Comparison of ENCODE assay signal across 1 cellular context in the genomic region with DNA sequence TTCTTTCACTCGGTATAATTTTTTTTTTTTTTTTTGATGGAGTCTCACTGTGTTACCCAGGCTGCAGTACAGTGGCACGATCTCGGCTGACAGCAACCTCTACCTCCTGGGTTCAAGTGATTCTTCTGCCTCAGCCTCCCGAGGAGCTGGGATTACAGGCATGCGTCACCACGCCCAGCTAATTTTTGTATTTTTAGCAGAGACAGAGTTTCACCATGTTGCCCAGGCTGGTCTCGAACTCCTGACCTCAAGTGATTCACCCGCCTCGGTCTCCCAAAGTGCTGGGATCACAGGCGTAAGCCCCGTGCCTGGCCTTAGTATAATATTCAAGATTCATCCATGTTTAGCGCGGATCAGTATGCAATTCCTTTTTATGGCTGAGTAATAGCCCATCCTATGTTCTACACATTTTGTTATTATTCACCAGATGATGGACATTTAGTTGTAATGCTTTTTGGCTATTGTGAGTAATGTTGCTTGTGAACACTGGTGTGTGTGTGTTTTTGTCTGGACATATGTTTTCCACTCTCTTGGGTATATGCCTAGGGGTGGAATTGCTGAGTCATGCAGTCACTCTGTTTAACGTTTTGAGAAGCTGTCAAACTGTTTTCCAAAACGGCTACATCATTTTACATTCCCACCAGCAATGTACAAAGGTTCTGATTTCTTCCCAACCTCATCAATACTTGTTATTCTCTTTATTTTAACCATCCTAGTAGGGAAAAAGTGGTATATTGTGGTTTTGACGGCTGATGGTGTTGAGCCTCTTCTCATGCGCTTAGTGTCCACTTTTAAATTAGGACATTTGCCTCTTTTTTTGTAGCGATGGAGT.
TF ChIP-seq lines count a peak whose summit lies in the region.

No MANE protein-coding gene starts in this region.

TF ChIP-seq in K562, 482 proteins besides CTCF, POLR2A, EP300 and RAD21 (continued from another document and continues in another):
- TF ChIP-seq, protein P1, sequence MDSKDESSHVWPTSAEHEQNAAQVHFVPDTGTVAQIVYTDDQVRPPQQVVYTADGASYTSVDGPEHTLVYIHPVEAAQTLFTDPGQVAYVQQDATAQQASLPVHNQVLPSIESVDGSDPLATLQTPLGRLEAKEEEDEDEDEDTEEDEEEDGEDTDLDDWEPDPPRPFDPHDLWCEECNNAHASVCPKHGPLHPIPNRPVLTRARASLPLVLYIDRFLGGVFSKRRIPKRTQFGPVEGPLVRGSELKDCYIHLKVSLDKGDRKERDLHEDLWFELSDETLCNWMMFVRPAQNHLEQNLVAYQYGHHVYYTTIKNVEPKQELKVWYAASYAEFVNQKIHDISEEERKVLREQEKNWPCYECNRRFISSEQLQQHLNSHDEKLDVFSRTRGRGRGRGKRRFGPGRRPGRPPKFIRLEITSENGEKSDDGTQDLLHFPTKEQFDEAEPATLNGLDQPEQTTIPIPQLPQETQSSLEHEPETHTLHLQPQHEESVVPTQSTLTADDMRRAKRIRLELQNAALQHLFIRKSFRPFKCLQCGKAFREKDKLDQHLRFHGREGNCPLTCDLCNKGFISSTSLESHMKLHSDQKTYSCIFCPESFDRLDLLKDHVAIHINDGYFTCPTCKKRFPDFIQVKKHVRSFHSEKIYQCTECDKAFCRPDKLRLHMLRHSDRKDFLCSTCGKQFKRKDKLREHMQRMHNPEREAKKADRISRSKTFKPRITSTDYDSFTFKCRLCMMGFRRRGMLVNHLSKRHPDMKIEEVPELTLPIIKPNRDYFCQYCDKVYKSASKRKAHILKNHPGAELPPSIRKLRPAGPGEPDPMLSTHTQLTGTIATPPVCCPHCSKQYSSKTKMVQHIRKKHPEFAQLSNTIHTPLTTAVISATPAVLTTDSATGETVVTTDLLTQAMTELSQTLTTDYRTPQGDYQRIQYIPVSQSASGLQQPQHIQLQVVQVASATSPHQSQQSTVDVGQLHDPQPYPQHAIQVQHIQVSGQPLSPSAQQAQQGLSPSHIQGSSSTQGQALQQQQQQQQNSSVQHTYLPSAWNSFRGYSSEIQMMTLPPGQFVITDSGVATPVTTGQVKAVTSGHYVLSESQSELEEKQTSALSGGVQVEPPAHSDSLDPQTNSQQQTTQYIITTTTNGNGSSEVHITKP (IDR thresholded peaks at IDR 0.05; ENCODE audit: partially characterized antibody), result no peak
- TF ChIP-seq FOSL1 (tag; conservative IDR thresholded peaks at IDR 0.05) (peak; percentile 63; the same call in 1 of the 2 replicates), MYBL2 (IDR thresholded peaks at IDR 0.05; ENCODE audit: low read depth) (0 out of 2 replicates have a peak, but pooled peaks have one; percentile 34), MYBL2 (CRISPR knock-in tag; IDR thresholded peaks at IDR 0.05; ENCODE audit: borderline replicate concordance) (no peak), HOXB6 (CRISPR knock-in tag; IDR thresholded peaks at IDR 0.05; ENCODE audit: borderline replicate concordance) (no peak), MXI1 (IDR thresholded peaks at IDR 0.05; ENCODE audit: low read depth, low read length) (no peak), PHB (CRISPR knock-in tag; IDR thresholded peaks at IDR 0.05) (no peak), PCBP2 (IDR thresholded peaks at IDR 0.05; ENCODE audit: low read depth, low read length, poor library complexity, severe bottlenecking) (no peak), HNRNPK (IDR thresholded peaks at IDR 0.05; ENCODE audit: low read depth, low read length, poor library complexity, severe bottlenecking) (no peak), ZNF507 (tag; conservative IDR thresholded peaks at IDR 0.05) (no peak), LCOR (CRISPR knock-in tag; IDR thresholded peaks at IDR 0.05) (no peak), CSDE1 (IDR thresholded peaks at IDR 0.05) (no peak), ZBTB1 (CRISPR knock-in tag; IDR thresholded peaks at IDR 0.05; ENCODE audit: borderline replicate concordance, low read depth) (no peak), FUS (optimal IDR thresholded peaks at IDR 0.05; ENCODE audit: low read depth, low read length) (no peak), ZNF830 (CRISPR knock-in tag; IDR thresholded peaks at IDR 0.05) (no peak), ZNF165 (CRISPR knock-in tag; IDR thresholded peaks at IDR 0.05; ENCODE audit: borderline replicate concordance) (peak; percentile 58; the same call in 1 of the 2 replicates), ZNF316 (IDR thresholded peaks at IDR 0.05) (peak; percentile 100), NRF1 (conservative IDR thresholded peaks at IDR 0.05 in 1 of 2, IDR thresholded peaks at IDR 0.05 in 1 of 2) (0 out of 4 replicates have a peak, but pooled peaks of 1 of the 2 experiments have one; percentile 18), NFE2L1 (tag; IDR thresholded peaks at IDR 0.05; ENCODE audit: borderline replicate concordance, low read depth) (peak; percentile 99), ZNF584 (CRISPR knock-in tag; IDR thresholded peaks at IDR 0.05; ENCODE audit: low read depth) (peak; percentile 63; the same call in 1 of the 2 replicates), CBX1 (IDR thresholded peaks at IDR 0.05; ENCODE audit: low read depth) (no peak), ZNF780A (CRISPR knock-in tag; IDR thresholded peaks at IDR 0.05) (no peak), HNRNPH1 (optimal IDR thresholded peaks at IDR 0.05; ENCODE audit: low read depth, low read length) (no peak), STAT5A (IDR thresholded peaks at IDR 0.05; ENCODE audit: borderline replicate concordance, low read length) (no peak), ZNF778 (CRISPR knock-in tag; IDR thresholded peaks at IDR 0.05) (no peak), ZFP1 (CRISPR knock-in tag; IDR thresholded peaks at IDR 0.05) (no peak), TAF15 (IDR thresholded peaks at IDR 0.05; ENCODE audit: low read depth, low read length) (no peak), ZNF140 (CRISPR knock-in tag; IDR thresholded peaks at IDR 0.05) (no peak), C11orf30 (IDR thresholded peaks at IDR 0.05; ENCODE audit: low read depth) (peak; percentile 99), ZFPM2 (CRISPR knock-in tag; IDR thresholded peaks at IDR 0.05) (no peak), JUND (IDR thresholded peaks at IDR 0.05; ENCODE audit: borderline replicate concordance, low read depth, low read length) (peak; percentile 78), JUND (tag; IDR thresholded peaks at IDR 0.05; ENCODE audit: borderline replicate concordance, low read depth, low read length) (peak; percentile 87; the same call in 2 of the 3 replicates), DNMT1 (IDR thresholded peaks at IDR 0.05) (no peak)
- TF ChIP-seq, protein P2, sequence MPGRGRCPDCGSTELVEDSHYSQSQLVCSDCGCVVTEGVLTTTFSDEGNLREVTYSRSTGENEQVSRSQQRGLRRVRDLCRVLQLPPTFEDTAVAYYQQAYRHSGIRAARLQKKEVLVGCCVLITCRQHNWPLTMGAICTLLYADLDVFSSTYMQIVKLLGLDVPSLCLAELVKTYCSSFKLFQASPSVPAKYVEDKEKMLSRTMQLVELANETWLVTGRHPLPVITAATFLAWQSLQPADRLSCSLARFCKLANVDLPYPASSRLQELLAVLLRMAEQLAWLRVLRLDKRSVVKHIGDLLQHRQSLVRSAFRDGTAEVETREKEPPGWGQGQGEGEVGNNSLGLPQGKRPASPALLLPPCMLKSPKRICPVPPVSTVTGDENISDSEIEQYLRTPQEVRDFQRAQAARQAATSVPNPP (IDR thresholded peaks at IDR 0.05; ENCODE audit: borderline replicate concordance, insufficient read depth, insufficient read length), result no peak
- TF ChIP-seq, protein P3, sequence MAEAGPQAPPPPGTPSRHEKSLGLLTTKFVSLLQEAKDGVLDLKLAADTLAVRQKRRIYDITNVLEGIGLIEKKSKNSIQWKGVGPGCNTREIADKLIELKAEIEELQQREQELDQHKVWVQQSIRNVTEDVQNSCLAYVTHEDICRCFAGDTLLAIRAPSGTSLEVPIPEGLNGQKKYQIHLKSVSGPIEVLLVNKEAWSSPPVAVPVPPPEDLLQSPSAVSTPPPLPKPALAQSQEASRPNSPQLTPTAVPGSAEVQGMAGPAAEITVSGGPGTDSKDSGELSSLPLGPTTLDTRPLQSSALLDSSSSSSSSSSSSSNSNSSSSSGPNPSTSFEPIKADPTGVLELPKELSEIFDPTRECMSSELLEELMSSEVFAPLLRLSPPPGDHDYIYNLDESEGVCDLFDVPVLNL (CRISPR knock-in tag; IDR thresholded peaks at IDR 0.05; ENCODE audit: low read depth), result no peak
- TF ChIP-seq, protein P4, sequence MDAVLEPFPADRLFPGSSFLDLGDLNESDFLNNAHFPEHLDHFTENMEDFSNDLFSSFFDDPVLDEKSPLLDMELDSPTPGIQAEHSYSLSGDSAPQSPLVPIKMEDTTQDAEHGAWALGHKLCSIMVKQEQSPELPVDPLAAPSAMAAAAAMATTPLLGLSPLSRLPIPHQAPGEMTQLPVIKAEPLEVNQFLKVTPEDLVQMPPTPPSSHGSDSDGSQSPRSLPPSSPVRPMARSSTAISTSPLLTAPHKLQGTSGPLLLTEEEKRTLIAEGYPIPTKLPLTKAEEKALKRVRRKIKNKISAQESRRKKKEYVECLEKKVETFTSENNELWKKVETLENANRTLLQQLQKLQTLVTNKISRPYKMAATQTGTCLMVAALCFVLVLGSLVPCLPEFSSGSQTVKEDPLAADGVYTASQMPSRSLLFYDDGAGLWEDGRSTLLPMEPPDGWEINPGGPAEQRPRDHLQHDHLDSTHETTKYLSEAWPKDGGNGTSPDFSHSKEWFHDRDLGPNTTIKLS (IDR thresholded peaks at IDR 0.05; ENCODE audit: borderline replicate concordance, low read depth), result no peak
- TF ChIP-seq, protein P5, sequence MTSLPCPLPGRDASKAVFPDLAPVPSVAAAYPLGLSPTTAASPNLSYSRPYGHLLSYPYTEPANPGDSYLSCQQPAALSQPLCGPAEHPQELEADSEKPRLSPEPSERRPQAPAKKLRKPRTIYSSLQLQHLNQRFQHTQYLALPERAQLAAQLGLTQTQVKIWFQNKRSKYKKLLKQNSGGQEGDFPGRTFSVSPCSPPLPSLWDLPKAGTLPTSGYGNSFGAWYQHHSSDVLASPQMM (CRISPR knock-in tag; IDR thresholded peaks at IDR 0.05), result no peak
- TF ChIP-seq, protein P6, sequence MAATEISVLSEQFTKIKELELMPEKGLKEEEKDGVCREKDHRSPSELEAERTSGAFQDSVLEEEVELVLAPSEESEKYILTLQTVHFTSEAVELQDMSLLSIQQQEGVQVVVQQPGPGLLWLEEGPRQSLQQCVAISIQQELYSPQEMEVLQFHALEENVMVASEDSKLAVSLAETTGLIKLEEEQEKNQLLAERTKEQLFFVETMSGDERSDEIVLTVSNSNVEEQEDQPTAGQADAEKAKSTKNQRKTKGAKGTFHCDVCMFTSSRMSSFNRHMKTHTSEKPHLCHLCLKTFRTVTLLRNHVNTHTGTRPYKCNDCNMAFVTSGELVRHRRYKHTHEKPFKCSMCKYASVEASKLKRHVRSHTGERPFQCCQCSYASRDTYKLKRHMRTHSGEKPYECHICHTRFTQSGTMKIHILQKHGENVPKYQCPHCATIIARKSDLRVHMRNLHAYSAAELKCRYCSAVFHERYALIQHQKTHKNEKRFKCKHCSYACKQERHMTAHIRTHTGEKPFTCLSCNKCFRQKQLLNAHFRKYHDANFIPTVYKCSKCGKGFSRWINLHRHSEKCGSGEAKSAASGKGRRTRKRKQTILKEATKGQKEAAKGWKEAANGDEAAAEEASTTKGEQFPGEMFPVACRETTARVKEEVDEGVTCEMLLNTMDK (IDR thresholded peaks at IDR 0.05; ENCODE audit: borderline replicate concordance, insufficient read depth, low read depth, low read length, poor library complexity, severe bottlenecking), result no peak
- TF ChIP-seq, protein P7, sequence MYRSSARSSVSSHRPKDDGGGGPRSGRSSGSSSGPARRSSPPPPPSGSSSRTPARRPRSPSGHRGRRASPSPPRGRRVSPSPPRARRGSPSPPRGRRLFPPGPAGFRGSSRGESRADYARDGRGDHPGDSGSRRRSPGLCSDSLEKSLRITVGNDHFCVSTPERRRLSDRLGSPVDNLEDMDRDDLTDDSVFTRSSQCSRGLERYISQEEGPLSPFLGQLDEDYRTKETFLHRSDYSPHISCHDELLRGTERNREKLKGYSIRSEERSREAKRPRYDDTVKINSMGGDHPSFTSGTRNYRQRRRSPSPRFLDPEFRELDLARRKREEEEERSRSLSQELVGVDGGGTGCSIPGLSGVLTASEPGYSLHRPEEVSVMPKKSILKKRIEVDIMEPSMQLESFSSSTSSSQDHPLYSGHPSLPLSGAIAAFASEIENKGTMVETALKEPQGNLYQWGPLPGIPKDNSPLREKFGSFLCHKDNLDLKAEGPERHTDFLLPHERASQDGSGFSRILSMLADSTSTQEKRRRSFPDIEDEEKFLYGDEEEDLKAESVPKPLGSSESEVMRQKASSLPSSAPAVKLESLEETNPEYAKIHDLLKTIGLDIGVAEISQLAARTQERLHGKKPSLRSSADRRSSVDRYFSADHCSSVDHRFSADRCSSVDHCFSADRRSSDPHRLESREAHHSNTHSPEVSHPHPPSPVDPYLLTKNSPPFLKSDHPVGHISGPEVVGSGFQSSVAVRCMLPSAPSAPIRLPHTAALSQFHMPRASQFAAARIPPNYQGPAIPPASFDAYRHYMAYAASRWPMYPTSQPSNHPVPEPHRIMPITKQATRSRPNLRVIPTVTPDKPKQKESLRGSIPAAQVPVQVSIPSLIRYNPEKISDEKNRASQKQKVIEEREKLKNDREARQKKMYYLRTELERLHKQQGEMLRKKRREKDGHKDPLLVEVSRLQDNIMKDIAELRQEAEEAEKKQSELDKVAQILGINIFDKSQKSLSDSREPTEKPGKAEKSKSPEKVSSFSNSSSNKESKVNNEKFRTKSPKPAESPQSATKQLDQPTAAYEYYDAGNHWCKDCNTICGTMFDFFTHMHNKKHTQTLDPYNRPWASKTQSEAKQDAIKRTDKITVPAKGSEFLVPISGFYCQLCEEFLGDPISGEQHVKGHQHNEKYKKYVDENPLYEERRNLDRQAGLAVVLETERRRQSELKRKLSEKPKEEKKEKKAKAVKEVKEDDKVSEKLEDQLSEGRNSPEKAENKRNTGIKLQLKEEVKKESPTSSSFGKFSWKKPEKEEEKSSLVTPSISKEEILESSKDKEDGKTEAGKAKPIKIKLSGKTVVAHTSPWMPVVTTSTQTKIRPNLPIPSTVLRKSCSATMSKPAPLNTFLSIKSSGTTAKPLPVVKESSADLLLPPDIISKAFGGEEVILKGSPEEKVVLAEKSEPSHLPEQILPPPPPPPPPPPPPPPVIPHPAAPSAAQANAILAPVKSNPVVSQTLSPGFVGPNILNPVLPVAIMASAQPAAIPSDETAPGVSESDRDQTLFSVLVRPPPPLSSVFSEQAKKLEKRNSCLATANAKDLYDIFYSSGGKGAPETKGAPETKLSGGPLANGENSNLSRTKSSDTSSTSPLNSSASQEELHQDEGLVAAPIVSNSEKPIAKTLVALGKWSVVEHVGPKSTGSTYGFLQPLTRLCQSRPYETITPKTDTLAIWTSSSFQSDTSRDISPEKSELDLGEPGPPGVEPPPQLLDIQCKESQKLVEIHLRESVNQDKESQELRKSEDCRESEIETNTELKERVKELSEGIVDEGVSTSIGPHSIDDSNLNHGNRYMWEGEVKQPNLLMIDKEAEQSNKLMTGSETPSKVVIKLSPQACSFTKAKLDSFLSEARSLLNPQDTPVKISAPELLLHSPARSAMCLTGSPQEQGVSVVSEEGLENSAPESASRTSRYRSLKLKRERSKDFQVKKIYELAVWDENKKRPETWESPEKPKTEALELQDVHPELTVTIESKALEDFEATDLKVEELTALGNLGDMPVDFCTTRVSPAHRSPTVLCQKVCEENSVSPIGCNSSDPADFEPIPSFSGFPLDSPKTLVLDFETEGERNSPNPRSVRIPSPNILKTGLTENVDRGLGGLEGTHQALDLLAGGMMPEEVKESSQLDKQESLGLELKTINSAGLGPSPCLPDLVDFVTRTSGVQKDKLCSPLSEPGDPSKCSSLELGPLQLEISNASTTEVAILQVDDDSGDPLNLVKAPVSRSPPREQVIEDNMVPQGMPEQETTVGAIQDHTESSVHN (IDR thresholded peaks at IDR 0.05; ENCODE audit: borderline replicate concordance in 1 of 2, low read depth in 1 of 2), result no peak
